Comparison of ENCODE assay signal across 16 cellular contexts in the genomic region with DNA sequence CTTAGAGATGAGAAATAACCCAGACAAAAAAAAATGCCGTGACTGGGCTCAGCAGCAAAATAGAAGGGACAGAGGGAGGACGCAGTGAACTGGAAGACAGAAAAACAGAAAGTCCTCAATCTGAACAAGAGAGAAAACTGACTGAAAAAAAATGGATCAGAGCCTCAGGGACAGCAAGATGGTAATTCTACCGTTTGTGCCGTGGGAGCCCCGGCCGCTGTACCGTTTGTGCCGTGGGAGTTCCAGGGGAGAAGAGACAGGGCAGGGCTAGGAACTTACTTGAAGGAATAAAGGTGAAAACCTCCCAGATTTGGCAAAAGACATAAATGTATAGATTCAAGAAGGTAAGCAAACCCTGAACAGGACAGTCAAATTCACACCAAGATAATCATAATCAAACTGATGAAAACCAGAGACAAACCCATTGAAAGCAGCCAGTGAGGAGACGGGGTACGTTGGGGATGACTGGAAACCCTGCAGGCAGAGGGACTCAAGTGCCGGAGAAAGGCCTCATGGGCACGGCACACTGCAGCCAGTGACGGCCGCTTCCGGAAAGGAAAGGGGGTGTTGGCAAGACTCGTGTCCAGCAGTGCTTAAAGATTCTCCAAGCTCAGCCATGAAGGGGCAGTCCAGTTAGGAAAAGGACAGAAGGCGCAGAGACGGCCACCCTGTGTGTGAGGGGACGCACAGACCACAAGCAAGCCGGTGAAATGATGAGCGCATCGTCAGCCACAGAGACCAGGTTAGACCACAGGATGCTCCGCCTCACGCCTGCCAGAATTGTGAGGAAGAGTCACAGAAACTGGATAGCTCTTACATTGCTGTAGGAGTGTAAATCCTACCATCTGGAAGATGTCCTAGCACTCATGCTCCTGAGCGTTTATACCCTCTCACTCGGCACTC. TPM values are rescaled to one million over a fixed set of nuclear protein-coding genes. Genes with fewer than 3 reads are reported as not detected.
DNase-seq lines count a peak whose midpoint lies in the region; ATAC-seq and TF ChIP-seq lines count a peak whose summit lies in the region.
"Had no signal": no experiment of that assay in that cellular context is flagged by ENCODE, and none has a peak within 500 bp of the region (broad histone marks: within the 10 kb centered on the region; RNA-seq: fewer than 3 reads in every experiment).

No MANE protein-coding gene starts in this region.

- ATAC-seq in GM19035 (IDR thresholded peaks at IDR 0.05; ENCODE audit: unreplicated experiment) (peak; percentile 18), HG03354 (IDR thresholded peaks at IDR 0.05; ENCODE audit: poor library complexity, severe bottlenecking, unreplicated experiment) (peak; percentile 43), Right ventricle myocardium inferior (no peak)
- ATAC-seq in stimulated activated effector memory CD8-positive, alpha-beta T cell treated with anti-CD3 and anti-CD28 coated beads, Interleukin-12 subunit alpha, Interleukin-12 subunit beta, amount 100 ng/mL, for 72 hours, result no peak
- ATAC-seq: esophagus mucosa had no signal

- DNase-seq in H7, result peak; percentile 31
- no peak for DNase-seq in stimulated activated effector memory CD8-positive, alpha-beta T cell treated with anti-CD3 and anti-CD28 coated beads, Interleukin-12 subunit alpha, Interleukin-12 subunit beta, amount 100 ng/mL, for 72 hours (ENCODE audit: low spot score in 2 of 2)
- DNase-seq in Right ventricle myocardium inferior (ENCODE audit: missing footprints), result no peak
- DNase-seq in spleen, result no peak
- DNase-seq in putamen (ENCODE audit: low spot score), result no peak
- no peak for DNase-seq in neural progenitor cell (ENCODE audit: low spot score)
- DNase-seq: COR-L47, H9, KG1 had no signal

- no peak overlapping the region for H3K9ac ChIP-seq in neural progenitor cell

- no peaks in the 10 kb centered on the region for H3K4me1 Mint-ChIP-seq in stimulated activated effector memory CD8-positive, alpha-beta T cell treated with anti-CD3 and anti-CD28 coated beads, Interleukin-12 subunit alpha, Interleukin-12 subunit beta, amount 100 ng/mL, for 72 hours
- H3K4me1 Mint-ChIP-seq in neural progenitor cell, result no peaks in the 10 kb centered on the region

- H4K20me1 ChIP-seq in neural progenitor cell (ENCODE audit: low read depth), result no peaks in the 10 kb centered on the region

- H3K4me3 ChIP-seq in H7 (ENCODE audit: insufficient read depth, low read depth, low read length) (no peak overlapping the region), spleen (no peak overlapping the region), neural progenitor cell (no peak overlapping the region)
- H3K4me3 ChIP-seq: breast epithelium, skin epidermis had no signal

- no peak for TF ChIP-seq POLR2A in spleen (IDR thresholded peaks at IDR 0.05)

- H3K4me3 Mint-ChIP-seq in stimulated activated effector memory CD8-positive, alpha-beta T cell treated with anti-CD3 and anti-CD28 coated beads, Interleukin-12 subunit alpha, Interleukin-12 subunit beta, amount 100 ng/mL, for 72 hours, result no peak overlapping the region
- no peak overlapping the region for H3K4me3 Mint-ChIP-seq in neural progenitor cell
- H3K4me3 Mint-ChIP-seq: H9 had no signal

- H2AFZ ChIP-seq in neural progenitor cell (replicated peaks), result no peak overlapping the region

- H3K4me1 ChIP-seq in spleen (no peaks in the 10 kb centered on the region), neural progenitor cell (no peaks in the 10 kb centered on the region)
- H3K4me1 ChIP-seq: breast epithelium had no signal

- H3K9me3 Mint-ChIP-seq in stimulated activated effector memory CD8-positive, alpha-beta T cell treated with anti-CD3 and anti-CD28 coated beads, Interleukin-12 subunit alpha, Interleukin-12 subunit beta, amount 100 ng/mL, for 72 hours, result no peaks in the 10 kb centered on the region
- H3K9me3 Mint-ChIP-seq in neural progenitor cell, result no peaks in the 10 kb centered on the region
- H3K9me3 Mint-ChIP-seq: H9 had no signal

- H3F3A ChIP-seq in neural progenitor cell (ENCODE audit: low read depth), result no peaks in the 10 kb centered on the region

- peaks cover 5% of the 10 kb centered on the region for H3K27me3 Mint-ChIP-seq in neural progenitor cell (ENCODE audit: insufficient read depth, low read depth)

- H3K79me2 ChIP-seq in neural progenitor cell (ENCODE audit: low read depth), result no peaks in the 10 kb centered on the region

- H3K27me3 ChIP-seq in H7 (ENCODE audit: control insufficient read depth, insufficient read depth, low read length) (no peaks in the 10 kb centered on the region), spleen (replicated peaks in 1 of 7) (no peaks in the 10 kb centered on the region), neural progenitor cell (no peaks in the 10 kb centered on the region)
- H3K27me3 ChIP-seq: breast epithelium had no signal

- peaks cover 21% of the 10 kb centered on the region for H3K36me3 Mint-ChIP-seq in stimulated activated effector memory CD8-positive, alpha-beta T cell treated with anti-CD3 and anti-CD28 coated beads, Interleukin-12 subunit alpha, Interleukin-12 subunit beta, amount 100 ng/mL, for 72 hours
- H3K36me3 Mint-ChIP-seq in neural progenitor cell, result peaks cover 19% of the 10 kb centered on the region

- TF ChIP-seq CTCF in spleen (IDR thresholded peaks at IDR 0.05 in 8 of 11, conservative IDR thresholded peaks at IDR 0.05 in 3 of 11), result no peak
- TF ChIP-seq CTCF in neural progenitor cell (IDR thresholded peaks at IDR 0.05), result no peak

- intact Hi-C loops in Right ventricle myocardium inferior (cut with DNase I) (no loop called here), spleen (cut with DNase I; ENCODE audit: low total_unique reads) (no loop called here)

- 80 to 89% (median 83%) methylated on average over 26 of the region's 26 CpGs for WGBS in spleen, 5 donors

- H3K9me3 ChIP-seq in spleen (no peaks in the 10 kb centered on the region), neural progenitor cell (ENCODE audit: low read depth) (no peaks in the 10 kb centered on the region)
- H3K9me3 ChIP-seq: breast epithelium had no signal

- H3K27ac ChIP-seq in spleen (no peak overlapping the region), neural progenitor cell (no peak overlapping the region)
- H3K27ac ChIP-seq: breast epithelium, RWPE1, skin epidermis, VCaP had no signal

- peak overlapping the region; percentile 37 for H3K27ac Mint-ChIP-seq in stimulated activated effector memory CD8-positive, alpha-beta T cell treated with anti-CD3 and anti-CD28 coated beads, Interleukin-12 subunit alpha, Interleukin-12 subunit beta, amount 100 ng/mL, for 72 hours
- no peak overlapping the region for H3K27ac Mint-ChIP-seq in neural progenitor cell

- H3K4me2 ChIP-seq in neural progenitor cell, result no peak overlapping the region

- H3K36me3 ChIP-seq in H7 (replicated peaks; ENCODE audit: control insufficient read depth, insufficient read depth, low read length), result no peaks in the 10 kb centered on the region
- peaks cover 0 to 56% (median 26%) of the 10 kb centered on the region in 6 donors for H3K36me3 ChIP-seq in spleen
- no peaks in the 10 kb centered on the region for H3K36me3 ChIP-seq in neural progenitor cell

RNA-seq across cellular contexts. Expression of gene NFATC1, which starts 40.0 kb away (rescaled TPM):
- total RNA-seq in H7 (2014; rRNA removed; shearing (Covaris generic)), result 14.1 and 14.5 TPM in 2 replicates
- total RNA-seq in Right ventricle myocardium inferior (18.5 TPM), spleen (10 to 100 TPM; 38.6 to 64.9 (median 56.1) TPM), neural progenitor cell (ENCODE audit: low replicate concordance) (2.2 and 2.3 TPM in 2 replicates)
- polyA plus RNA-seq in spleen, result 10 to 100 TPM; 20.7 to 36.4 (median 30.0) TPM

Comparison
In these comparisons a context has a peak if more than half of its experiments do, and no peak if none do; other contexts are left out.
1. ATAC-seq: peak in GM19035 (single experiment) and HG03354 (single experiment); none in stimulated activated effector memory CD8-positive, alpha-beta T cell treated with anti-CD3 and anti-CD28 coated beads, Interleukin-12 subunit alpha, Interleukin-12 subunit beta, amount 100 ng/mL, for 72 hours (single experiment) and Right ventricle myocardium inferior (single experiment).